Comparison of ENCODE assay signal across 8 cellular contexts in the genomic region with DNA sequence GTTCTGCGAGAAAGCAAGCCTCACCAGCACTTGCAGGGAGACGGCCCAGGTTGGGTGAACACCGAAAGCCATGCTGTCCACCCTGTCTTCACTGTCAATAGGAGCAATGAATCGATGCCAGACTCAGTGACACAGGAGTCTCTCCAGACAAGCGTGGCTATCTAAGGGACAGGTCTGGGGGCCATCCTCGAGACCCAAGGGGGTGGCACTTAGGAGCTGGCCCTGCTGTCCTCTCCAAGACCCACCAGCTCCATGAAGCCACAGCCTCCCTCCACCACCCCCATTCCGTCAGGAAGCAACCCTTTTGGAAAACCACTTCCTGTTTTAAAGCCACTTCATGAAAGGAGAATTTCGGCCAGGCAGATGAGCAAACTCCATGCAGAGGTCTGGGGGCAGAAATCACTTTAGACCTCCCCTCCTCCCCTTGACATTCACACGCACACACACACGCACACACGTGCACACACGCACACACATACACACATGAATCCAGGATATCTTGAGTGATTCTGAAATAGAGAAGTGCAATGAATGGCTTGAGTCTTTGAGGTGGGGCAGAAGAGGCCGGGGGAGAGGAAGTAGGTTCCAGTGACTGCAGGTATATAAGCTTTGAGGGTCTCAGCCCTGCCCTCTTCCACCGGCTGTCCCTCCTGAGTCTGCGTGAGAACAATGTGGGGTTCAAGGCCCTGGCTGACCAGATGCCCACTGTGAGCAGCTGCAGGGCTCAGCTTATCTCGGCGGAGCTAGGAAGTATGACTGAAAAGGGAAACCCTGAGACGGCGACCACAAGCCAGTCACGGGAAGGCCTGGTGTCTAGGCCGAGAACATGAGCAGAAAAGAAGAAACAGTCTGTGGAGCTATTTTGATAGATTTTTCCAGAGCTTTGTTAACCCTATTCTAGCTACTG.
DNase-seq lines count a peak whose midpoint lies in the region; ATAC-seq lines count a peak whose summit lies in the region.

No MANE protein-coding gene starts in this region.

- DNase-seq in EH (ENCODE audit: low read depth) (peak; percentile 77), KBM-7 (peak; percentile 93), foreskin melanocyte (peak; percentile 79), NCI-H524 treated with DMSO at 0.1 percent for 48 hours (lab: John Stamatoyannopoulos, UW) (no peak), NCI-H2029 (lab: John Stamatoyannopoulos, UW) (no peak)
- peak; percentile 62 for DNase-seq in activated CD4-positive, alpha-beta T cell treated with anti-CD3 and anti-CD28 coated beads, Interleukin-2, amount 50 U/mL, for 1 hour
- DNase-seq in stimulated activated CD8-positive, alpha-beta memory T cell treated with anti-CD3 and anti-CD28 coated beads, Interleukin-2, amount 100 ng/mL, for 1 hour (ENCODE audit: low read depth in 2 of 2): peak; percentile 19 to 33

- ATAC-seq in GM21528 (IDR thresholded peaks at IDR 0.05; ENCODE audit: low FRiP score, unreplicated experiment): peak; percentile 53

- in situ Hi-C loops in KBM-7 (cut with MboI; ENCODE audit: low pct_unique_long_range_greater_than_20kb, low sequenced_read_pairs): no loop called here

Comparison
In these comparisons a context has a peak if more than half of its experiments do, and no peak if none do; other contexts are left out.
1. DNase-seq: peak in EH (single experiment), KBM-7 (single experiment), activated CD4-positive, alpha-beta T cell treated with anti-CD3 and anti-CD28 coated beads, Interleukin-2, amount 50 U/mL, for 1 hour (single experiment), foreskin melanocyte (single experiment) and stimulated activated CD8-positive, alpha-beta memory T cell treated with anti-CD3 and anti-CD28 coated beads, Interleukin-2, amount 100 ng/mL, for 1 hour (2 of 2); none in NCI-H524 treated with DMSO at 0.1 percent for 48 hours (single experiment) and NCI-H2029 (single experiment).